Comparison of ENCODE assay signal across 31 cellular contexts in genomic region chr7:68400783-68401182, GRCh38.
"Had no signal": no experiment of that assay in that cellular context is flagged by ENCODE, and none has a peak within 500 bp of the region (broad histone marks: within the 10 kb centered on the region; RNA-seq: fewer than 3 reads in every experiment).

No MANE protein-coding gene starts in this region.

- H3K4me1 ChIP-seq: ascending aorta had no signal

- FAIRE-seq: bronchial epithelial cell, TTC549 had no signal

- H3K27ac ChIP-seq: ascending aorta, cardiac muscle cell, VCaP had no signal

- H3K4me3 ChIP-seq: ascending aorta, cardiac muscle cell had no signal

- H3K36me3 ChIP-seq: ascending aorta, cardiac muscle cell had no signal

- H3K9me3 ChIP-seq: ascending aorta had no signal

- ATAC-seq: activated CD8-positive, alpha-beta T cell treated with anti-CD3 and anti-CD28 coated beads for 36 hours; activated naive CD8-positive, alpha-beta T cell treated with anti-CD3 and anti-CD28 coated beads, Interleukin-2, amount 50 U/mL, for 24 hours; activated T-cell treated with anti-CD3 and anti-CD28 coated beads, Interleukin-2, amount 50 U/mL, for 4 hours; activated T-cell treated with anti-CD3 and anti-CD28 coated beads, Interleukin-2, amount 50 U/mL, for 72 hours; activated T-helper 17 cell treated with anti-CD3 and anti-CD28 coated beads, Interleukin-2, amount 50 U/mL, for 72 hours had no signal

- DNase-seq: activated B cell treated with CpG ODN at 0.5 μM for 24 hours; activated CD4-positive, alpha-beta memory T cell treated with anti-CD3 and anti-CD28 coated beads for 36 hours; activated CD4-positive, alpha-beta T cell treated with anti-CD3 and anti-CD28 coated beads for 4 hours; activated CD4-positive, alpha-beta T cell treated with anti-CD3 and anti-CD28 coated beads, Interleukin-2, amount 10 ng/mL, durations not matched to agents 24 days and 14 days; activated CD4-positive, alpha-beta T cell treated with anti-CD3 and anti-CD28 coated beads, Interleukin-2, amount 50 U/mL, for 1 hour; activated CD4-positive, alpha-beta T cell treated with anti-CD3 and anti-CD28 coated beads, Interleukin-2, amount 50 U/mL, for 4 hours; activated CD4-positive, CD25-positive, alpha-beta regulatory T cell treated with anti-CD3 and anti-CD28 coated beads, Interleukin-2, amount 50 U/mL, for 72 hours; activated CD8-positive, alpha-beta memory T cell treated with anti-CD3 and anti-CD28 coated beads, Interleukin-2, amount 50 U/mL, for 4 hours; activated CD8-positive, alpha-beta T cell treated with anti-CD3 and anti-CD28 coated beads for 36 hours; activated effector memory CD4-positive, alpha-beta T cell treated with anti-CD3 and anti-CD28 coated beads, Interleukin-2, amount 50 U/mL, for 16 hours; activated gamma-delta T cell treated with Interleukin-2 at 50 U/mL for 16 hours; activated naive CD4-positive, alpha-beta T cell treated with anti-CD3 and anti-CD28 coated beads, Interleukin-2, amount 10 ng/mL, durations not matched to agents 7 days and 5 days; activated naive CD4-positive, alpha-beta T cell treated with Interleukin-2 at 50 U/mL for 16 hours; activated naive CD8-positive, alpha-beta T cell treated with anti-CD3 and anti-CD28 coated beads, Interleukin-2, amount 10 ng/mL, durations not matched to agents 7 days and 5 days; activated naive CD8-positive, alpha-beta T cell treated with anti-CD3 and anti-CD28 coated beads, Interleukin-2, amount 50 U/mL, for 24 hours; activated T-cell treated with anti-CD3 and anti-CD28 coated beads for 4 hours; activated T-cell treated with anti-CD3 and anti-CD28 coated beads, Interleukin-2, amount 50 U/mL, for 1 hour; activated T-cell treated with anti-CD3 and anti-CD28 coated beads, Interleukin-2, amount 50 U/mL, for 4 hours; activated T-cell treated with anti-CD3 and anti-CD28 coated beads, Interleukin-2, amount 50 U/mL, for 72 hours; amygdala; anterior cingulate cortex; caudate nucleus; cerebellar nuclear complex; T-helper 2 cell; T-helper 9 cell had no signal

- H3K27me3 ChIP-seq: ascending aorta, cardiac muscle cell had no signal
